20 cellular contexts compared by ENCODE assay signal in genomic region chr18:53701697-53702096, GRCh38.
"Had no signal": no experiment of that assay in that cellular context is flagged by ENCODE, and none has a peak within 500 bp of the region (broad histone marks: within the 10 kb centered on the region; RNA-seq: fewer than 3 reads in every experiment).

No MANE protein-coding gene starts in this region.

- ATAC-seq: activated CD8-positive, alpha-beta T cell treated with anti-CD3 and anti-CD28 coated beads, Interleukin-2, amount 10 ng/mL, durations not matched to agents 7 days and 5 days; body of pancreas; effector memory CD8-positive, alpha-beta T cell; right lobe of liver; stimulated activated naive CD8-positive, alpha-beta T cell treated with anti-CD3 and anti-CD28 coated beads, Interleukin-15, amount 100 ng/mL, for 72 hours had no signal

- DNase-seq: activated CD4-positive, alpha-beta T cell treated with anti-CD3 and anti-CD28 coated beads, Interleukin-2, amount 10 ng/mL, durations not matched to agents 24 days and 14 days; activated CD4-positive, CD25-positive, alpha-beta regulatory T cell; activated CD8-positive, alpha-beta T cell treated with anti-CD3 and anti-CD28 coated beads, Interleukin-2, amount 10 ng/mL, durations not matched to agents 7 days and 5 days; activated naive CD4-positive, alpha-beta T cell treated with anti-CD3 and anti-CD28 coated beads for 36 hours; activated T-cell treated with anti-CD3 and anti-CD28 coated beads, Interleukin-2, amount 50 U/mL, for 24 hours; body of pancreas; effector memory CD8-positive, alpha-beta T cell; esophagus squamous epithelium; immature natural killer cell; kidney glomerular epithelial cell; left ventricle myocardium inferior; mammary epithelial cell; midbrain; right lobe of liver; small intestine; stimulated activated CD4-positive, alpha-beta T cell treated with anti-CD3 and anti-CD28 coated beads, Interleukin-4, amount 100 ng/mL, for 1 hour; stimulated activated naive CD8-positive, alpha-beta T cell treated with anti-CD3 and anti-CD28 coated beads, Interleukin-15, amount 100 ng/mL, for 72 hours; transverse colon; uterus had no signal

- H3K27ac Mint-ChIP-seq: activated CD4-positive, alpha-beta T cell treated with anti-CD3 and anti-CD28 coated beads, Interleukin-2, amount 10 ng/mL, durations not matched to agents 24 days and 14 days; activated CD8-positive, alpha-beta T cell treated with anti-CD3 and anti-CD28 coated beads, Interleukin-2, amount 10 ng/mL, durations not matched to agents 7 days and 5 days; activated naive CD4-positive, alpha-beta T cell treated with anti-CD3 and anti-CD28 coated beads for 36 hours; activated T-cell treated with anti-CD3 and anti-CD28 coated beads, Interleukin-2, amount 50 U/mL, for 24 hours; effector memory CD8-positive, alpha-beta T cell; immature natural killer cell; nephron; stimulated activated naive CD8-positive, alpha-beta T cell treated with anti-CD3 and anti-CD28 coated beads, Interleukin-15, amount 100 ng/mL, for 72 hours had no signal

- H3K4me3 Mint-ChIP-seq: activated CD4-positive, alpha-beta T cell treated with anti-CD3 and anti-CD28 coated beads, Interleukin-2, amount 10 ng/mL, durations not matched to agents 24 days and 14 days; activated CD8-positive, alpha-beta T cell treated with anti-CD3 and anti-CD28 coated beads, Interleukin-2, amount 10 ng/mL, durations not matched to agents 7 days and 5 days; activated naive CD4-positive, alpha-beta T cell treated with anti-CD3 and anti-CD28 coated beads for 36 hours; activated T-cell treated with anti-CD3 and anti-CD28 coated beads, Interleukin-2, amount 50 U/mL, for 24 hours; effector memory CD8-positive, alpha-beta T cell; immature natural killer cell; nephron; stimulated activated naive CD8-positive, alpha-beta T cell treated with anti-CD3 and anti-CD28 coated beads, Interleukin-15, amount 100 ng/mL, for 72 hours had no signal

- H3K4me1 Mint-ChIP-seq: activated CD4-positive, alpha-beta T cell treated with anti-CD3 and anti-CD28 coated beads, Interleukin-2, amount 10 ng/mL, durations not matched to agents 24 days and 14 days; immature natural killer cell; nephron; stimulated activated naive CD8-positive, alpha-beta T cell treated with anti-CD3 and anti-CD28 coated beads, Interleukin-15, amount 100 ng/mL, for 72 hours had no signal

- H3K9me3 Mint-ChIP-seq: activated CD4-positive, alpha-beta T cell treated with anti-CD3 and anti-CD28 coated beads, Interleukin-2, amount 10 ng/mL, durations not matched to agents 24 days and 14 days; activated naive CD4-positive, alpha-beta T cell treated with anti-CD3 and anti-CD28 coated beads for 36 hours; activated T-cell treated with anti-CD3 and anti-CD28 coated beads, Interleukin-2, amount 50 U/mL, for 24 hours; nephron; stimulated activated naive CD8-positive, alpha-beta T cell treated with anti-CD3 and anti-CD28 coated beads, Interleukin-15, amount 100 ng/mL, for 72 hours had no signal

- H3K36me3 Mint-ChIP-seq: immature natural killer cell had no signal

- H3K27me3 Mint-ChIP-seq: activated CD4-positive, alpha-beta T cell treated with anti-CD3 and anti-CD28 coated beads, Interleukin-2, amount 10 ng/mL, durations not matched to agents 24 days and 14 days; activated T-cell treated with anti-CD3 and anti-CD28 coated beads, Interleukin-2, amount 50 U/mL, for 24 hours; effector memory CD8-positive, alpha-beta T cell; stimulated activated naive CD8-positive, alpha-beta T cell treated with anti-CD3 and anti-CD28 coated beads, Interleukin-15, amount 100 ng/mL, for 72 hours had no signal
